Comparison of ENCODE assay signal across 1 cellular context in genomic region chr17:1730345-1731193, GRCh38.
A peak's percentile ranks its signal among the peaks of the same experiment; 100 is the strongest.
TF ChIP-seq lines count a peak whose summit lies in the region.

No MANE protein-coding gene starts in this region.

TF ChIP-seq in K562, 482 proteins besides CTCF, POLR2A, EP300 and RAD21 (continued from another document and continues in another):
- no peak for TF ChIP-seq TSHZ1 (CRISPR knock-in tag; IDR thresholded peaks at IDR 0.05)
- TF ChIP-seq POLR2B (IDR thresholded peaks at IDR 0.05; ENCODE audit: low read depth, partially characterized antibody): no peak
- 0 out of 2 replicates have a peak, but pooled peaks have one; percentile 14 for TF ChIP-seq TGIF2 (CRISPR knock-in tag; IDR thresholded peaks at IDR 0.05)
- no peak for TF ChIP-seq SREBF2 (CRISPR knock-in tag; IDR thresholded peaks at IDR 0.05)
- no peak for TF ChIP-seq ETV6 (IDR thresholded peaks at IDR 0.05; ENCODE audit: borderline replicate concordance in 1 of 2, low read depth in 2 of 2, low read length in 1 of 2)
- TF ChIP-seq ETV6 (CRISPR knock-in tag; IDR thresholded peaks at IDR 0.05; ENCODE audit: borderline replicate concordance): no peak
- TF ChIP-seq OTX1 (CRISPR knock-in tag; IDR thresholded peaks at IDR 0.05): no peak
- peak; percentile 39 for TF ChIP-seq C11orf30 (IDR thresholded peaks at IDR 0.05; ENCODE audit: low read depth)
- TF ChIP-seq MTA2 (IDR thresholded peaks at IDR 0.05; ENCODE audit: low read depth): no peak
- TF ChIP-seq FOXJ2 (tag; IDR thresholded peaks at IDR 0.05): no peak
- no peak for TF ChIP-seq ARHGAP35 (IDR thresholded peaks at IDR 0.05; ENCODE audit: partially characterized antibody)
- TF ChIP-seq SRSF9 (IDR thresholded peaks at IDR 0.05; ENCODE audit: borderline replicate concordance, low read depth, low read length): no peak
- TF ChIP-seq NFE2 (IDR thresholded peaks at IDR 0.05; ENCODE audit: low read depth): no peak
- no peak for TF ChIP-seq HDGF (IDR thresholded peaks at IDR 0.05)
- TF ChIP-seq GTF2A2 (tag; IDR thresholded peaks at IDR 0.05): no peak
- no peak for TF ChIP-seq RBM22 (IDR thresholded peaks at IDR 0.05; ENCODE audit: low read depth, low read length, poor library complexity, severe bottlenecking)
- TF ChIP-seq JUND (IDR thresholded peaks at IDR 0.05; ENCODE audit: borderline replicate concordance, low read depth, low read length): peak; percentile 48; the same call in 1 of the 2 replicates
- TF ChIP-seq JUND (tag; IDR thresholded peaks at IDR 0.05; ENCODE audit: borderline replicate concordance, low read depth, low read length): peak; percentile 58; the same call in 1 of the 3 replicates
- TF ChIP-seq ZNF431 (CRISPR knock-in tag; IDR thresholded peaks at IDR 0.05): peak; percentile 68
- no peak for TF ChIP-seq ZNF586 (CRISPR knock-in tag; conservative IDR thresholded peaks at IDR 0.05)
- no peak for TF ChIP-seq BCOR (IDR thresholded peaks at IDR 0.05)
- no peak for TF ChIP-seq MLX (CRISPR knock-in tag; conservative IDR thresholded peaks at IDR 0.05)
- TF ChIP-seq SMAD4 (CRISPR knock-in tag; conservative IDR thresholded peaks at IDR 0.05): peak; percentile 93
- no peak for TF ChIP-seq PATZ1 (CRISPR knock-in tag; IDR thresholded peaks at IDR 0.05; ENCODE audit: borderline replicate concordance)
- TF ChIP-seq MBD2 (IDR thresholded peaks at IDR 0.05; ENCODE audit: borderline replicate concordance, low read depth): peak; percentile 20; the same call in 1 of the 2 replicates
- no peak for TF ChIP-seq ZNF253 (CRISPR knock-in tag; conservative IDR thresholded peaks at IDR 0.05)
- no peak for TF ChIP-seq FOXK2 (conservative IDR thresholded peaks at IDR 0.05 in 1 of 2, IDR thresholded peaks at IDR 0.05 in 1 of 2; ENCODE audit: low read depth in 2 of 2)
- no peak for TF ChIP-seq SNRNP70 (optimal IDR thresholded peaks at IDR 0.05; ENCODE audit: low read depth, low read length)
- TF ChIP-seq RNF2 (IDR thresholded peaks at IDR 0.05): peak; percentile 51; the same call in 1 of the 2 replicates
- peak; percentile 82 for TF ChIP-seq CBFA2T2 (conservative IDR thresholded peaks at IDR 0.05)
- no peak for TF ChIP-seq ZNF830 (CRISPR knock-in tag; IDR thresholded peaks at IDR 0.05)
- no peak for TF ChIP-seq NCOA4 (IDR thresholded peaks at IDR 0.05; ENCODE audit: partially characterized antibody)
- TF ChIP-seq SMAD1 (IDR thresholded peaks at IDR 0.05; ENCODE audit: low read depth, low read length, partially characterized antibody): peak; percentile 55
- TF ChIP-seq HNRNPLL (IDR thresholded peaks at IDR 0.05; ENCODE audit: low read depth, low read length, poor library complexity, severe bottlenecking): no peak
- TF ChIP-seq PCBP1 (IDR thresholded peaks at IDR 0.05; ENCODE audit: low read depth, low read length, poor library complexity, severe bottlenecking): no peak
- TF ChIP-seq RFX1 (IDR thresholded peaks at IDR 0.05): no peak
- no peak for TF ChIP-seq ARNT (IDR thresholded peaks at IDR 0.05)
- TF ChIP-seq SRF (CRISPR knock-in tag; IDR thresholded peaks at IDR 0.05): no peak
- TF ChIP-seq TRIM24 (IDR thresholded peaks at IDR 0.05): no peak
- peak; percentile 80 for TF ChIP-seq ZNF766 (CRISPR knock-in tag; conservative IDR thresholded peaks at IDR 0.05)
- peak; percentile 50 for TF ChIP-seq FOSL1 (tag; conservative IDR thresholded peaks at IDR 0.05)
- no peak for TF ChIP-seq SRSF7 (optimal IDR thresholded peaks at IDR 0.05; ENCODE audit: low read depth, low read length)
- peak; percentile 77 for TF ChIP-seq NCOR1 (IDR thresholded peaks at IDR 0.05)
- peak; percentile 95 for TF ChIP-seq ZFX (CRISPR knock-in tag; IDR thresholded peaks at IDR 0.05)
- no peak for TF ChIP-seq SREBF1 (IDR thresholded peaks at IDR 0.05; ENCODE audit: borderline replicate concordance, low read depth, low read length)
- peak; percentile 6 to 52; a peak in 3 of 4 replicates for TF ChIP-seq MAZ (CRISPR knock-in tag; conservative IDR thresholded peaks at IDR 0.05 in 1 of 2, IDR thresholded peaks at IDR 0.05 in 1 of 2)
- no peak for TF ChIP-seq FOXM1 (IDR thresholded peaks at IDR 0.05; ENCODE audit: low read depth)
- TF ChIP-seq FOXM1 (CRISPR knock-in tag; IDR thresholded peaks at IDR 0.05; ENCODE audit: low read depth): no peak
- no peak for TF ChIP-seq THRA (IDR thresholded peaks at IDR 0.05)
- peak in 1 of 2 experiments; percentile 4; a peak in 1 of 4 replicates for TF ChIP-seq RCOR1 (IDR thresholded peaks at IDR 0.05; ENCODE audit: borderline replicate concordance in 1 of 2, low read depth in 2 of 2, low read length in 2 of 2)
- no peak for TF ChIP-seq ZNF224 (CRISPR knock-in tag; IDR thresholded peaks at IDR 0.05)
- TF ChIP-seq ZFP30 (CRISPR knock-in tag; IDR thresholded peaks at IDR 0.05; ENCODE audit: borderline replicate concordance): no peak
- TF ChIP-seq TCF7L2 (IDR thresholded peaks at IDR 0.05; ENCODE audit: low read depth, low read length): no peak
- no peak for TF ChIP-seq ZNF184 (CRISPR knock-in tag; IDR thresholded peaks at IDR 0.05)
- TF ChIP-seq STAT5A (IDR thresholded peaks at IDR 0.05; ENCODE audit: borderline replicate concordance, low read length): peak; percentile 61; the same call in 1 of the 2 replicates
- no peak for TF ChIP-seq ZNF274 (IDR thresholded peaks at IDR 0.05; ENCODE audit: borderline replicate concordance, low read depth, low read length)
- TF ChIP-seq TEAD1 (CRISPR knock-in tag; IDR thresholded peaks at IDR 0.05): 0 out of 4 replicates have a peak, but pooled peaks have one; percentile 2 to 37
- TF ChIP-seq ZNF780A (CRISPR knock-in tag; IDR thresholded peaks at IDR 0.05): no peak
- TF ChIP-seq FOXP4 (CRISPR knock-in tag; IDR thresholded peaks at IDR 0.05; ENCODE audit: borderline replicate concordance): peak; percentile 70; the same call in 1 of the 2 replicates
- no peak for TF ChIP-seq PHF20 (IDR thresholded peaks at IDR 0.05; ENCODE audit: partially characterized antibody)
- no peak for TF ChIP-seq E2F1 (CRISPR knock-in tag; IDR thresholded peaks at IDR 0.05)
- TF ChIP-seq ZSCAN29 (IDR thresholded peaks at IDR 0.05): no peak
- no peak for TF ChIP-seq KDM4B (IDR thresholded peaks at IDR 0.05; ENCODE audit: borderline replicate concordance in 2 of 2, low read depth in 1 of 2)
- TF ChIP-seq ZNF444 (CRISPR knock-in tag; IDR thresholded peaks at IDR 0.05): no peak
- TF ChIP-seq CREM (IDR thresholded peaks at IDR 0.05; ENCODE audit: low read depth): peak; percentile 76
- TF ChIP-seq ZNF408 (CRISPR knock-in tag; IDR thresholded peaks at IDR 0.05; ENCODE audit: low read depth): no peak
- TF ChIP-seq ZNF143 (CRISPR knock-in tag; IDR thresholded peaks at IDR 0.05): no peak
- TF ChIP-seq SP2 (IDR thresholded peaks at IDR 0.05; ENCODE audit: extremely low read depth, low read depth, low read length, poor library complexity, severe bottlenecking): no peak
- TF ChIP-seq ZNF124 (CRISPR knock-in tag; IDR thresholded peaks at IDR 0.05): no peak
